9 cellular contexts compared by ENCODE assay signal in genomic region chr10:48305905-48306264, GRCh38. TPM values are rescaled to one million over a fixed set of nuclear protein-coding genes. Genes with fewer than 3 reads are reported as not detected.
DNase-seq lines count a peak whose midpoint lies in the region; ATAC-seq, FAIRE-seq and TF ChIP-seq lines count a peak whose summit lies in the region.
"Had no signal": no experiment of that assay in that cellular context is flagged by ENCODE, and none has a peak within 500 bp of the region (broad histone marks: within the 10 kb centered on the region; RNA-seq: fewer than 3 reads in every experiment).

No MANE protein-coding gene starts in this region.

- peaks cover 2% of the 10 kb centered on the region for H3K9me3 Mint-ChIP-seq in activated naive CD8-positive, alpha-beta T cell (ENCODE audit: low read depth)

- peaks cover 31% of the 10 kb centered on the region for H3K4me1 Mint-ChIP-seq in activated naive CD8-positive, alpha-beta T cell (ENCODE audit: low read depth)

- H3K9ac ChIP-seq in SK-N-SH (no peak overlapping the region), kidney (ENCODE audit: low read length in 2 of 2) (no peak overlapping the region), subcutaneous abdominal adipose tissue (ENCODE audit: low read length in 5 of 5) (peak overlapping the region in 1 of 5 donors; percentile 49)

- peaks cover 40% of the 10 kb centered on the region for H3K79me2 ChIP-seq in SK-N-SH (ENCODE audit: insufficient read depth)

- peaks cover 35% of the 10 kb centered on the region for H4K20me1 ChIP-seq in SK-N-SH (ENCODE audit: insufficient read depth)

- H3K27me3 ChIP-seq in SK-N-SH (ENCODE audit: insufficient read depth) (no peaks in the 10 kb centered on the region), subcutaneous abdominal adipose tissue (ENCODE audit: control insufficient read depth in 5 of 5, insufficient read depth in 4 of 5, low read length in 5 of 5) (no peaks in the 10 kb centered on the region)

- peak overlapping the region; percentile 83 for H3K4me2 ChIP-seq in SK-N-SH

- H3K4me3 Mint-ChIP-seq in activated naive CD8-positive, alpha-beta T cell: peak overlapping the region; percentile 85

- no peaks in the 10 kb centered on the region for H3K36me3 Mint-ChIP-seq in activated naive CD8-positive, alpha-beta T cell

- TF ChIP-seq CTCF in SK-N-SH (IDR thresholded peaks at IDR 0.05): no peak
- TF ChIP-seq CTCF in kidney (IDR thresholded peaks at IDR 0.05; ENCODE audit: borderline replicate concordance, extremely low read depth, insufficient read depth): no peak

- no peak for ATAC-seq in SK-N-SH treated with all-trans-retinoic acid at 6 μM for 48 hours

- no peaks in the 10 kb centered on the region for H3K27me3 Mint-ChIP-seq in activated naive CD8-positive, alpha-beta T cell

- TF ChIP-seq RAD21 in SK-N-SH (IDR thresholded peaks at IDR 0.05; ENCODE audit: low read length): no peak

- intact Hi-C loops in kidney (cut with DNase I): no loop called here

- CTCF ChIA-PET in SK-N-SH (lab: Yijun Ruan, JAX): interaction anchor here (0.8 kb wide), 1 partner anchor 16 kb away, joined by 4 read pairs; no protein-coding TSS in a partner anchor

- no peaks in the 10 kb centered on the region for H3K9me2 ChIP-seq in SK-N-SH

- H3K36me3 ChIP-seq in SK-N-SH (replicated peaks in 1 of 2; ENCODE audit: control insufficient read depth in 1 of 2, insufficient read depth in 2 of 2, low read length in 1 of 2): no peaks in the 10 kb centered on the region
- no peaks in the 10 kb centered on the region for H3K36me3 ChIP-seq in kidney (ENCODE audit: control insufficient read depth in 1 of 2, insufficient read depth in 2 of 2, low read length in 2 of 2)
- H3K36me3 ChIP-seq in subcutaneous abdominal adipose tissue (ENCODE audit: control insufficient read depth in 5 of 5, insufficient read depth in 5 of 5, low read length in 5 of 5): no peaks in the 10 kb centered on the region

- FAIRE-seq in kidney (lab: Jason Lieb, UNC): no peak
- FAIRE-seq: A204.1 had no signal

- H2AFZ ChIP-seq in SK-N-SH (ENCODE audit: low read depth): peak overlapping the region; percentile 74; the same call in 1 of the 2 replicates

- H3K9me3 ChIP-seq in SK-N-SH (no peaks in the 10 kb centered on the region), kidney (ENCODE audit: control insufficient read depth in 1 of 2, low read length in 2 of 2) (no peaks in the 10 kb centered on the region), subcutaneous abdominal adipose tissue (ENCODE audit: control insufficient read depth in 5 of 5, low read length in 5 of 5) (no peaks in the 10 kb centered on the region)

- H3K4me3 ChIP-seq in SK-N-SH (ENCODE audit: low read depth in 2 of 2, low read length in 1 of 2) (peak overlapping the region; percentile 56 to 92; a peak in 3 of 4 replicates), kidney (ENCODE audit: low read length in 2 of 2) (peak overlapping the region; percentile 18 to 46), subcutaneous abdominal adipose tissue (ENCODE audit: low read depth in 1 of 5, low read length in 5 of 5) (peak overlapping the region; percentile 58 to 88 (median 62))

- H3K4me1 ChIP-seq in SK-N-SH (ENCODE audit: control insufficient read depth in 1 of 2, insufficient read depth in 2 of 2, low read depth in 1 of 2, low read length in 1 of 2) (peaks cover 8 to 18% of the 10 kb centered on the region in 2 experiments; a peak in 3 of 4 replicates), kidney (ENCODE audit: control insufficient read depth in 1 of 2, insufficient read depth in 1 of 2, low read depth in 1 of 2, low read length in 2 of 2) (peaks cover 7 to 10% of the 10 kb centered on the region in 2 donors), subcutaneous abdominal adipose tissue (ENCODE audit: control insufficient read depth in 5 of 5, insufficient read depth in 5 of 5, low read length in 5 of 5) (peaks cover 2 to 22% (median 16%) of the 10 kb centered on the region in 5 donors)

- H3K27ac ChIP-seq in SK-N-SH (ENCODE audit: low read depth in 2 of 2, low read length in 1 of 2) (peak overlapping the region in 1 of 2 experiments; percentile 55; a peak in 1 of 4 replicates), kidney (ENCODE audit: low read depth in 2 of 2, low read length in 2 of 2) (peak overlapping the region; percentile 52 to 61), subcutaneous abdominal adipose tissue (ENCODE audit: low read depth, low read length) (peak overlapping the region; percentile 50)

- DNase-seq in SK-N-SH: no peak
- no peak for DNase-seq in kidney
- DNase-seq in iPS-NIHi11 (ENCODE audit: low spot score): no peak
- no peak for DNase-seq in pons (ENCODE audit: low spot score)
- no peak for DNase-seq in stimulated activated CD8-positive, alpha-beta memory T cell treated with anti-CD3 and anti-CD28 coated beads, Interleukin-4, amount 100 ng/mL, for 48 hours

- POLR2A ChIA-PET in SK-N-SH (lab: Yijun Ruan, JAX): no interaction called here

- no peak for TF ChIP-seq EP300 in SK-N-SH (IDR thresholded peaks at IDR 0.05; ENCODE audit: borderline replicate concordance in 1 of 2, low read depth in 1 of 2, low read length in 1 of 2)

- peaks cover 20% of the 10 kb centered on the region for H3F3A ChIP-seq in SK-N-SH (replicated peaks; ENCODE audit: insufficient read depth)

- 71% methylated on average over 8 of the region's 9 CpGs for WGBS in SK-N-SH (ENCODE audit: low lambda C conversion rate)

- H3K27ac Mint-ChIP-seq in activated naive CD8-positive, alpha-beta T cell: peak overlapping the region; percentile 82

TF ChIP-seq in SK-N-SH, 30 proteins besides CTCF, POLR2A, EP300 and RAD21:
- TF ChIP-seq GATA2 (CRISPR knock-in tag; IDR thresholded peaks at IDR 0.05): no peak
- TF ChIP-seq, protein P1, sequence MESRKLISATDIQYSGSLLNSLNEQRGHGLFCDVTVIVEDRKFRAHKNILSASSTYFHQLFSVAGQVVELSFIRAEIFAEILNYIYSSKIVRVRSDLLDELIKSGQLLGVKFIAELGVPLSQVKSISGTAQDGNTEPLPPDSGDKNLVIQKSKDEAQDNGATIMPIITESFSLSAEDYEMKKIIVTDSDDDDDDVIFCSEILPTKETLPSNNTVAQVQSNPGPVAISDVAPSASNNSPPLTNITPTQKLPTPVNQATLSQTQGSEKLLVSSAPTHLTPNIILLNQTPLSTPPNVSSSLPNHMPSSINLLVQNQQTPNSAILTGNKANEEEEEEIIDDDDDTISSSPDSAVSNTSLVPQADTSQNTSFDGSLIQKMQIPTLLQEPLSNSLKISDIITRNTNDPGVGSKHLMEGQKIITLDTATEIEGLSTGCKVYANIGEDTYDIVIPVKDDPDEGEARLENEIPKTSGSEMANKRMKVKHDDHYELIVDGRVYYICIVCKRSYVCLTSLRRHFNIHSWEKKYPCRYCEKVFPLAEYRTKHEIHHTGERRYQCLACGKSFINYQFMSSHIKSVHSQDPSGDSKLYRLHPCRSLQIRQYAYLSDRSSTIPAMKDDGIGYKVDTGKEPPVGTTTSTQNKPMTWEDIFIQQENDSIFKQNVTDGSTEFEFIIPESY (IDR thresholded peaks at IDR 0.05; ENCODE audit: borderline replicate concordance, low read depth): no peak
- no peak for TF ChIP-seq FOSL2 (IDR thresholded peaks at IDR 0.05; ENCODE audit: borderline replicate concordance, low read depth)

TF ChIP-seq in SK-N-SH treated with all-trans-retinoic acid at 6 μM for 48 hours, 23 proteins besides CTCF, POLR2A, EP300 and RAD21 (continues in another document):
- TF ChIP-seq ARNTL (CRISPR knock-in tag; IDR thresholded peaks at IDR 0.05; ENCODE audit: borderline replicate concordance, low read depth) (no peak), GLIS3 (CRISPR knock-in tag; IDR thresholded peaks at IDR 0.05) (no peak), RARB (CRISPR knock-in tag; IDR thresholded peaks at IDR 0.05) (no peak), ZC3H10 (CRISPR knock-in tag; IDR thresholded peaks at IDR 0.05) (no peak), CSDC2 (CRISPR knock-in tag; IDR thresholded peaks at IDR 0.05) (no peak), BACH2 (CRISPR knock-in tag; IDR thresholded peaks at IDR 0.05; ENCODE audit: borderline replicate concordance) (no peak), CSRNP3 (CRISPR knock-in tag; IDR thresholded peaks at IDR 0.05) (no peak), ESRRG (CRISPR knock-in tag; IDR thresholded peaks at IDR 0.05) (no peak)
- TF ChIP-seq, protein P2, sequence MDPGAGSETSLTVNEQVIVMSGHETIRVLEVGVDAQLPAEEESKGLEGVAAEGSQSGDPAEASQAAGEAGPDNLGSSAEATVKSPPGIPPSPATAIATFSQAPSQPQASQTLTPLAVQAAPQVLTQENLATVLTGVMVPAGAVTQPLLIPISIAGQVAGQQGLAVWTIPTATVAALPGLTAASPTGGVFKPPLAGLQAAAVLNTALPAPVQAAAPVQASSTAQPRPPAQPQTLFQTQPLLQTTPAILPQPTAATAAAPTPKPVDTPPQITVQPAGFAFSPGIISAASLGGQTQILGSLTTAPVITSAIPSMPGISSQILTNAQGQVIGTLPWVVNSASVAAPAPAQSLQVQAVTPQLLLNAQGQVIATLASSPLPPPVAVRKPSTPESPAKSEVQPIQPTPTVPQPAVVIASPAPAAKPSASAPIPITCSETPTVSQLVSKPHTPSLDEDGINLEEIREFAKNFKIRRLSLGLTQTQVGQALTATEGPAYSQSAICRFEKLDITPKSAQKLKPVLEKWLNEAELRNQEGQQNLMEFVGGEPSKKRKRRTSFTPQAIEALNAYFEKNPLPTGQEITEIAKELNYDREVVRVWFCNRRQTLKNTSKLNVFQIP (CRISPR knock-in tag; IDR thresholded peaks at IDR 0.05; ENCODE audit: borderline replicate concordance, low read depth): no peak

RNA-seq across cellular contexts. Expression of gene MAPK8, which starts 0.6 kb away (rescaled TPM):
- polyA plus RNA-seq in SK-N-SH (2012; rRNA removed) (26.4 and 33.6 TPM in 2 replicates), kidney (ENCODE audit: insufficient read depth, low read depth, low replicate concordance) (17.0 TPM)
- polyA plus RNA-seq in SK-N-SH (2012; cell fraction: cytosol; rRNA removed): 37.6 and 40.8 TPM in 2 replicates
- polyA plus RNA-seq in SK-N-SH (2012; cell fraction: nucleus; rRNA removed): 31.0 and 49.9 TPM in 2 replicates
- 36.7 TPM for total RNA-seq in kidney

RNA-seq across cellular contexts. Expression of gene FRMPD2, which starts 31.4 kb away (rescaled TPM):
- polyA plus RNA-seq in SK-N-SH (2012; rRNA removed) (0.02 TPM in 2 replicates), kidney (ENCODE audit: insufficient read depth, low read depth, low replicate concordance) (0.34 TPM)
- 0.04 TPM in 2 replicates for polyA plus RNA-seq in SK-N-SH (2012; cell fraction: cytosol; rRNA removed)
- polyA plus RNA-seq in SK-N-SH (2012; cell fraction: nucleus; rRNA removed): 0.06 TPM in 1 of 2 replicates, not detected in the other
- total RNA-seq in kidney: 0.47 TPM
